In genomic region chr5:176559683-176560082, GRCh38 we compare ENCODE assay signal across 1 cellular context.
TF ChIP-seq lines count a peak whose summit lies in the region.

No MANE protein-coding gene starts in this region.

TF ChIP-seq in K562, 482 proteins besides CTCF, POLR2A, EP300 and RAD21:
- TF ChIP-seq NR1H2 (CRISPR knock-in tag; IDR thresholded peaks at IDR 0.05) = no peak
- TF ChIP-seq CCNT2 (IDR thresholded peaks at IDR 0.05; ENCODE audit: borderline replicate concordance, extremely low read depth, insufficient read length, low read depth, low read length) = no peak
- TF ChIP-seq CREB3 (tag; conservative IDR thresholded peaks at IDR 0.05; ENCODE audit: low read depth) = no peak
- no peak for TF ChIP-seq HDAC1 (IDR thresholded peaks at IDR 0.05)
- TF ChIP-seq KLF6 (CRISPR knock-in tag; IDR thresholded peaks at IDR 0.05; ENCODE audit: borderline replicate concordance) = no peak
- no peak for TF ChIP-seq MXI1 (IDR thresholded peaks at IDR 0.05; ENCODE audit: low read depth, low read length)
- no peak for TF ChIP-seq ZNF263 (CRISPR knock-in tag; IDR thresholded peaks at IDR 0.05; ENCODE audit: borderline replicate concordance)
- no peak for TF ChIP-seq NEUROD1 (IDR thresholded peaks at IDR 0.05; ENCODE audit: borderline replicate concordance, low read depth, low read length, partially characterized antibody)
- no peak for TF ChIP-seq ZNF551 (CRISPR knock-in tag; IDR thresholded peaks at IDR 0.05)
- TF ChIP-seq USF1 (CRISPR knock-in tag; IDR thresholded peaks at IDR 0.05) = no peak
- TF ChIP-seq HBP1 (CRISPR knock-in tag; IDR thresholded peaks at IDR 0.05) = no peak
- TF ChIP-seq HNRNPLL (IDR thresholded peaks at IDR 0.05; ENCODE audit: low read depth, low read length, poor library complexity, severe bottlenecking) = no peak
- no peak for TF ChIP-seq ASH1L (IDR thresholded peaks at IDR 0.05; ENCODE audit: borderline replicate concordance, low read depth, partially characterized antibody)
- TF ChIP-seq ZNF695 (CRISPR knock-in tag; IDR thresholded peaks at IDR 0.05) = no peak
- TF ChIP-seq SNAPC5 (CRISPR knock-in tag; IDR thresholded peaks at IDR 0.05) = no peak
- TF ChIP-seq POU5F1 (IDR thresholded peaks at IDR 0.05; ENCODE audit: borderline replicate concordance, low read depth, low read length, partially characterized antibody) = no peak
- no peak for TF ChIP-seq ZNF79 (CRISPR knock-in tag; IDR thresholded peaks at IDR 0.05; ENCODE audit: low read depth)
- no peak for TF ChIP-seq COPS2 (conservative IDR thresholded peaks at IDR 0.05)
- no peak for TF ChIP-seq ZNF764 (CRISPR knock-in tag; IDR thresholded peaks at IDR 0.05; ENCODE audit: low read depth)
